8 cellular contexts compared by ENCODE assay signal in genomic region chr1:42931108-42931539, GRCh38. TPM values are rescaled to one million over a fixed set of nuclear protein-coding genes. Genes with fewer than 3 reads are reported as not detected.
A peak's percentile ranks its signal among the peaks of the same experiment; 100 is the strongest.
DNase-seq lines count a peak whose midpoint lies in the region; ATAC-seq and TF ChIP-seq lines count a peak whose summit lies in the region.

No MANE protein-coding gene starts in this region.

- H3K9ac ChIP-seq in iPS-15b (ENCODE audit: low read depth, low read length) = peak overlapping the region; percentile 12

- no peaks in the 10 kb centered on the region for H3K9me3 Mint-ChIP-seq in Calu3 (ENCODE audit: low read depth, unreplicated experiment)
- H3K9me3 Mint-ChIP-seq in stimulated activated effector memory CD8-positive, alpha-beta T cell treated with anti-CD3 and anti-CD28 coated beads, Interleukin-12 subunit alpha, Interleukin-12 subunit beta, amount 100 ng/mL, for 72 hours = no peaks in the 10 kb centered on the region

- no TSS peak for BruUV-seq in Calu3 (replicated peaks; lab: Mats Ljungman, UMichigan)

- peak overlapping the region; percentile 27 for H3K4me3 Mint-ChIP-seq in Calu3 (ENCODE audit: low read depth, unreplicated experiment)
- H3K4me3 Mint-ChIP-seq in stimulated activated effector memory CD8-positive, alpha-beta T cell treated with anti-CD3 and anti-CD28 coated beads, Interleukin-12 subunit alpha, Interleukin-12 subunit beta, amount 100 ng/mL, for 72 hours = peak overlapping the region; percentile 93

- peaks cover 88% of the 10 kb centered on the region for H3K36me3 Mint-ChIP-seq in Calu3 (ENCODE audit: insufficient read depth, unreplicated experiment)
- H3K36me3 Mint-ChIP-seq in stimulated activated effector memory CD8-positive, alpha-beta T cell treated with anti-CD3 and anti-CD28 coated beads, Interleukin-12 subunit alpha, Interleukin-12 subunit beta, amount 100 ng/mL, for 72 hours = peaks cover 100% of the 10 kb centered on the region

- DNase-seq in Calu3 = peak; percentile 45
- DNase-seq in SK-N-DZ (ENCODE audit: low spot score) = peak; percentile 32
- peak in 1 of 2 donors; percentile 80 for DNase-seq in stimulated activated effector memory CD8-positive, alpha-beta T cell treated with anti-CD3 and anti-CD28 coated beads, Interleukin-12 subunit alpha, Interleukin-12 subunit beta, amount 100 ng/mL, for 72 hours (ENCODE audit: low spot score in 2 of 2)
- DNase-seq in NCI-H774 (lab: John Stamatoyannopoulos, UW) = no peak
- DNase-seq in occipital lobe (lab: John Stamatoyannopoulos, UW) = no peak

- H3K4me1 Mint-ChIP-seq in Calu3 (ENCODE audit: low read depth, unreplicated experiment) = peaks cover 42% of the 10 kb centered on the region
- peaks cover 93% of the 10 kb centered on the region for H3K4me1 Mint-ChIP-seq in stimulated activated effector memory CD8-positive, alpha-beta T cell treated with anti-CD3 and anti-CD28 coated beads, Interleukin-12 subunit alpha, Interleukin-12 subunit beta, amount 100 ng/mL, for 72 hours

- H3K36me3 ChIP-seq in iPS-15b (ENCODE audit: control insufficient read depth, insufficient read depth, low read length) = peaks cover 86% of the 10 kb centered on the region

- CTCF ChIA-PET in Calu3 (lab: Charles Lee) = no interaction called here

- peak; percentile 8 for ATAC-seq in HG02571 (IDR thresholded peaks at IDR 0.05; ENCODE audit: unreplicated experiment)
- peak; percentile 47 for ATAC-seq in stimulated activated effector memory CD8-positive, alpha-beta T cell treated with anti-CD3 and anti-CD28 coated beads, Interleukin-12 subunit alpha, Interleukin-12 subunit beta, amount 100 ng/mL, for 72 hours

- peak; percentile 51 for TF ChIP-seq CTCF in Calu3 (IDR thresholded peaks at IDR 0.05; ENCODE audit: unreplicated experiment)

- H3K27me3 Mint-ChIP-seq in Calu3 (ENCODE audit: unreplicated experiment) = no peaks in the 10 kb centered on the region

- no peaks in the 10 kb centered on the region for H3K27me3 ChIP-seq in iPS-15b (ENCODE audit: control insufficient read depth, insufficient read depth, low read length)

- peak overlapping the region; percentile 86 for H3K27ac Mint-ChIP-seq in Calu3 (ENCODE audit: unreplicated experiment)
- peak overlapping the region; percentile 96 for H3K27ac Mint-ChIP-seq in stimulated activated effector memory CD8-positive, alpha-beta T cell treated with anti-CD3 and anti-CD28 coated beads, Interleukin-12 subunit alpha, Interleukin-12 subunit beta, amount 100 ng/mL, for 72 hours

- peak overlapping the region; percentile 46 for H3K27ac ChIP-seq in angular gyrus (ENCODE audit: low read depth, low read length)

- intact Hi-C loops in Calu3 (cut with micrococcal nuclease; ENCODE audit: unreplicated experiment) = no loop called here

- no peak overlapping the region for H3K4me3 ChIP-seq in iPS-15b (ENCODE audit: low read depth, low read length)

- H3K4me1 ChIP-seq in iPS-15b (ENCODE audit: control insufficient read depth, insufficient read depth, low read length) = no peaks in the 10 kb centered on the region

- H3K9me3 ChIP-seq in iPS-15b (ENCODE audit: control insufficient read depth, insufficient read depth, low read length) = no peaks in the 10 kb centered on the region

RNA-seq across cellular contexts. Expression of gene SLC2A1, which starts 27.5 kb away (rescaled TPM):
- total RNA-seq in Calu3 (2022) (163 and 183 TPM in 2 replicates), occipital lobe (29.3 TPM)
- 33.7 and 85.1 TPM in 2 replicates for polyA plus RNA-seq in SK-N-DZ (2014; cell fraction: cytosol; rRNA removed)
- polyA plus RNA-seq in SK-N-DZ (2014; cell fraction: nucleus; rRNA removed) = 30.9 and 37.5 TPM in 2 replicates

Comparison
In these comparisons a context has a peak if more than half of its experiments do, and no peak if none do; other contexts are left out.
1. DNase-seq: peak in Calu3 (single experiment) and SK-N-DZ (single experiment); none in NCI-H774 (single experiment) and occipital lobe (single experiment).